8 cellular contexts compared by ENCODE assay signal in the genomic region with DNA sequence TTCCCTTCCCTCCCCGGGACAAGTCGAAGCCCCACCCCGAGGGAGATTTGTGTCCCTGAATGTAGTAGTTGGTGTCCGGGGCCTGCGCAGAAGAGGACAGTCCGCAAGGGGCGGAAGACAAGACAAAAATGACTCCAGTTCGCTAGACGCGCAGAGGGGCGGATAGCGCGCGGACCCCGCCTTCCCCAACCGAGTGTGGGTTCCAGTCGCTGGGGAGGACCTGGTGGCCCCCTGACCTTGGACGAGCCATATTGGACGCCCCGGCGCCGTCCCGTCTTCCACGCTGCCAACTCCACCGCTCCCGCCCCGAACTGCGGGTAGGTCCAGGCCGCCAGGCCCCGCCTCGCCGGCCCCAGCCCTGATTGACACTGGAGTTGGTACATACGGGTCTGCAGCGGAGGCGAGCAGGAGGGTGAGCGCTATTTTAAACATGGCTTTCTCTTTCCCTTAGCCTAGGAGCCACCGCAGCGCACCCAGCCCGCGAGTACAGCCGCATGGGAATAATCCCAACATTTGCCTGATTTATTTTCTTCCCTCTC. TPM values are rescaled to one million over a fixed set of nuclear protein-coding genes. Genes with fewer than 3 reads are reported as not detected.
A peak's percentile ranks its signal among the peaks of the same experiment; 100 is the strongest.
DNase-seq lines count a peak whose midpoint lies in the region; ATAC-seq and TF ChIP-seq lines count a peak whose summit lies in the region.

No MANE protein-coding gene starts in this region.

- peak; percentile 72 for TF ChIP-seq POLR2A in GM18951 (IDR thresholded peaks at IDR 0.05; ENCODE audit: extremely low read depth, insufficient read depth, insufficient read length)

- H3K36me3 ChIP-seq in kidney epithelial cell (ENCODE audit: control insufficient read depth, insufficient read depth, low read length): no peaks in the 10 kb centered on the region

- in situ Hi-C loops in GM18951 (cut with MboI; ENCODE audit: low sequenced_read_pairs, unreplicated experiment): no loop called here

- ATAC-seq in HG03175 (IDR thresholded peaks at IDR 0.05; ENCODE audit: unreplicated experiment): peak; percentile 70
- peak; percentile 71 to 72 for ATAC-seq in activated CD4-positive, CD25-positive, alpha-beta regulatory T cell treated with anti-CD3 and anti-CD28 coated beads, Interleukin-2, amount 50 U/mL, for 24 hours

- DNase-seq in AG10803 (ENCODE audit: low read depth): peak; percentile 86
- DNase-seq in NCI-H2227 treated with DMSO at 0.1 percent for 48 hours (lab: John Stamatoyannopoulos, UW): peak; percentile 75
- DNase-seq in cerebellar nuclear complex (lab: John Stamatoyannopoulos, UW): peak; percentile 31 to 51
- peak; percentile 54 for DNase-seq in kidney epithelial cell (ENCODE audit: low read depth)
- DNase-seq in stimulated activated CD4-positive, alpha-beta T cell treated with anti-CD3 and anti-CD28 coated beads, Interleukin-15, amount 100 ng/mL, for 24 hours: peak; percentile 81

- TF ChIP-seq CTCF in AG10803 (conservative IDR thresholded peaks at IDR 0.05; ENCODE audit: low read length) (peak; percentile 42), kidney epithelial cell (IDR thresholded peaks at IDR 0.05; ENCODE audit: insufficient read depth, low read length, poor library complexity, severe bottlenecking) (peak; percentile 24)

- no peaks in the 10 kb centered on the region for H3K27me3 ChIP-seq in kidney epithelial cell (ENCODE audit: control insufficient read depth, insufficient read depth, low read length)

- H3K4me3 ChIP-seq in AG10803 (ENCODE audit: low read length) (peak overlapping the region; percentile 69), kidney epithelial cell (ENCODE audit: low read depth, low read length) (peak overlapping the region; percentile 78)

RNA-seq across cellular contexts. Expression of a gene that starts 0.8 kb away (rescaled TPM):
- total RNA-seq in kidney epithelial cell: 35.3 and 40.9 TPM in 2 replicates

Comparison
In these comparisons a context has a peak if more than half of its experiments do, and no peak if none do; other contexts are left out.
1. Peak in every context shown above with its lines: DNase-seq, ATAC-seq and H3K4me3 ChIP-seq.